Comparison of ENCODE assay signal across 1 cellular context in the genomic region with DNA sequence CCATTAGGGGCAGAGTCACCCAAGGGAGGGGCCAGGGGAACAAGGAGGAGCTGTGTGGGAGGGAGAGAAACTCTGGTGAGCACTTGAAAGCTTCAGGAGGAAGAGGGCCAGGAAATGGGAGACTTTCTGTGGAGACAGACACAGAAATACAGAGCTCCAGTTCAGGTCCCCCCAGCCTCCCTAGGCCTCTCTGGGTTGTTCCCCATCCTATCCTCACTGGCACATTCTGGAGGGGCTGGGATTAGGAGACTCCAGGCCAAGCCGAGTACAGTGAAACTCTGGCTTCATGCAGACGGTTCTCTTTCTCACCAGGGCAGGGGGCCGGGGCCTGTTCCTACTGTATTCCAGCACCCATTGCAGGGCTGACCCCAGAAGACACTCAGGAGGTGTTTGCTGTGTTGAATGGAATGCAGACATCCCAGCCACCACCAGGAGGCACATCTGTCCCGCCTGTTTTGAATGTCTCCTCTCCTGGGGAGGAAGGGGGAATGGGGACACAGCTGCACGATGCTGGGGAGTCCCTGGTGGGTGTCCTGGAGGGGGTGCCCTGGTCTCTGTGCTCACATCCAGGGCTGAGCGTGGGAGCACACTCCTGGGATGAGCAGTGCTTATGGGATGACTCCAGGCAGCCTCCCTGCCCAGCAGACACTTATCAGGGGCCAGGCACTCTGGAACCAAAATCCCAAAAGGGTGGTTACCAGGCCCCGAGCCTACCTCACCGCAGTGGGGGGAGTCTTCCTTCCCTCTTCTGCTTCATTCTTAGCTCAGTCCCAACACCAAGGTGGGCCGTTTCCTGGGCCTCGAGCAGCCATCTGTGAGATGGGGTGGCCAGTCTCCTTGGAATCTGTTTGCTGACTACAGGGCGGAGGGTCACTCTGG.
TF ChIP-seq lines count a peak whose summit lies in the region.

No MANE protein-coding gene starts in this region.

TF ChIP-seq in SK-N-SH, 30 proteins besides CTCF, POLR2A, EP300 and RAD21 (continued from another document):
- TF ChIP-seq REST (IDR thresholded peaks at IDR 0.05; ENCODE audit: low read depth, low read length), result no peak
